ENCODE assay signal across 9 cellular contexts in genomic region chr22:44192098-44192810, GRCh38. TPM values are rescaled to one million over a fixed set of nuclear protein-coding genes. Genes with fewer than 3 reads are reported as not detected.
A peak's percentile ranks its signal among the peaks of the same experiment; 100 is the strongest.
DNase-seq lines count a peak whose midpoint lies in the region; ATAC-seq and TF ChIP-seq lines count a peak whose summit lies in the region.
"Had no signal": no experiment of that assay in that cellular context is flagged by ENCODE, and none has a peak within 500 bp of the region (broad histone marks: within the 10 kb centered on the region; RNA-seq: fewer than 3 reads in every experiment).

No MANE protein-coding gene starts in this region.

- H3K9me3 Mint-ChIP-seq in natural killer cell = no peaks in the 10 kb centered on the region
- H3K9me3 Mint-ChIP-seq: nephron had no signal

- DNase-seq in EH (ENCODE audit: low read depth) = peak; percentile 11
- peak; percentile 24 for DNase-seq in NCI-H69 (lab: John Stamatoyannopoulos, UW)
- peak; percentile 16 for DNase-seq in activated T-helper 1 cell treated with Interleukin-2 at 50 U/mL for 16 hours (ENCODE audit: low read depth)
- DNase-seq in natural killer cell = peak; percentile 46
- DNase-seq in GM03348 (ENCODE audit: low spot score) = no peak
- no peak for DNase-seq in cerebellar nuclear complex (lab: John Stamatoyannopoulos, UW)
- no peak for DNase-seq in mucosa of gallbladder (ENCODE audit: low spot score)

- ATAC-seq in natural killer cell (peak; percentile 80 to 87 (median 84)), GM21786 (IDR thresholded peaks at IDR 0.05; ENCODE audit: unreplicated experiment) (no peak)

- H3K27me3 Mint-ChIP-seq in natural killer cell (ENCODE audit: low read depth in 2 of 2) = no peaks in the 10 kb centered on the region

- H3K4me1 Mint-ChIP-seq in natural killer cell = peaks cover 20 to 40% of the 10 kb centered on the region in 2 donors
- H3K4me1 Mint-ChIP-seq: nephron had no signal

- intact Hi-C loops in natural killer cell (cut with micrococcal nuclease) = no loop called here

- no peak overlapping the region for H3K4me3 Mint-ChIP-seq in natural killer cell
- H3K4me3 Mint-ChIP-seq: nephron had no signal

- H3K36me3 Mint-ChIP-seq in natural killer cell = no peaks in the 10 kb centered on the region

- TF ChIP-seq CTCF in natural killer cell (IDR thresholded peaks at IDR 0.05) = no peak

- peak overlapping the region in 1 of 2 donors; percentile 16 for H3K27ac Mint-ChIP-seq in natural killer cell
- H3K27ac Mint-ChIP-seq: nephron had no signal

RNA-seq across cellular contexts. Expression of gene PARVG, which starts 11.5 kb away (rescaled TPM):
- total RNA-seq in natural killer cell (100 to 1,000 TPM; 130 to 146 (median 131) TPM), mucosa of gallbladder (23.3 TPM)

Comparison
In these comparisons a context has a peak if more than half of its experiments do, and no peak if none do; other contexts are left out.
1. DNase-seq: peak in EH (single experiment), NCI-H69 (single experiment), activated T-helper 1 cell treated with Interleukin-2 at 50 U/mL for 16 hours (single experiment) and natural killer cell (single experiment); none in GM03348 (single experiment), cerebellar nuclear complex (0 of 2) and mucosa of gallbladder (single experiment).